ENCODE assay signal across 17 cellular contexts in genomic region chr4:20127626-20128025, GRCh38.
DNase-seq lines count a peak whose midpoint lies in the region; TF ChIP-seq lines count a peak whose summit lies in the region.
"Had no signal": no experiment of that assay in that cellular context is flagged by ENCODE, and none has a peak within 500 bp of the region (broad histone marks: within the 10 kb centered on the region; RNA-seq: fewer than 3 reads in every experiment).

No MANE protein-coding gene starts in this region.

- H3K9me3 ChIP-seq in adipocyte (ENCODE audit: control insufficient read depth, low read length) (no peaks in the 10 kb centered on the region), right atrium auricular region (no peaks in the 10 kb centered on the region)
- H3K9me3 ChIP-seq: MG63 had no signal

- H3K27ac ChIP-seq in right atrium auricular region = no peak overlapping the region

- H3K9ac ChIP-seq in adipocyte (ENCODE audit: low read length) = no peak overlapping the region

- no peak overlapping the region for H3K4me3 ChIP-seq in adipocyte (ENCODE audit: low read length)
- no peak overlapping the region for H3K4me3 ChIP-seq in fibroblast of pulmonary artery (replicated peaks; ENCODE audit: low read depth, low read length)
- no peak overlapping the region for H3K4me3 ChIP-seq in right atrium auricular region
- H3K4me3 ChIP-seq: GM23338, MG63 had no signal

- H3K36me3 ChIP-seq in adipocyte (ENCODE audit: control insufficient read depth, insufficient read depth, low read length, severe bottlenecking) (no peaks in the 10 kb centered on the region), right atrium auricular region (no peaks in the 10 kb centered on the region)
- H3K36me3 ChIP-seq: MG63 had no signal

- no peak for TF ChIP-seq CTCF in fibroblast of pulmonary artery (IDR thresholded peaks at IDR 0.05; ENCODE audit: low read length, missing control alignments)
- TF ChIP-seq CTCF in right atrium auricular region (IDR thresholded peaks at IDR 0.05) = no peak

- H3K4me1 ChIP-seq in adipocyte (ENCODE audit: control insufficient read depth, insufficient read depth, low read length) (peaks cover 4% of the 10 kb centered on the region), right atrium auricular region (peaks cover 0 to 8% of the 10 kb centered on the region in 2 donors)

- H3K27me3 ChIP-seq in adipocyte (replicated peaks; ENCODE audit: control insufficient read depth, insufficient read depth, low read length) (no peaks in the 10 kb centered on the region), right atrium auricular region (no peaks in the 10 kb centered on the region)
- H3K27me3 ChIP-seq: MG63 had no signal

- DNase-seq in GM03348 (ENCODE audit: low spot score) (peak; percentile 21), adipocyte (ENCODE audit: low read depth) (peak; percentile 43), fibroblast of pulmonary artery (ENCODE audit: low read depth) (peak; percentile 8), DMS53 (lab: John Stamatoyannopoulos, UW) (no peak), NCI-H2196 (lab: John Stamatoyannopoulos, UW; ENCODE audit: unreplicated experiment) (no peak), right atrium auricular region (ENCODE audit: low spot score) (no peak)
- no peak for DNase-seq in stimulated activated CD4-positive, alpha-beta T cell treated with anti-CD3 and anti-CD28 coated beads, Interleukin-2, amount 100 ng/mL, for 24 hours
- DNase-seq: C1 segment of cervical spinal cord, COR-L47, GDM1, MG63, NCI-H1105, NCI-H187, NCI-H2171, NCI-H510A, SIG-M5 had no signal

Comparison
In these comparisons a context has a peak if more than half of its experiments do, and no peak if none do; other contexts are left out.
1. DNase-seq: peak in GM03348 (single experiment), adipocyte (single experiment) and fibroblast of pulmonary artery (single experiment); none in DMS53 (single experiment), NCI-H2196 (single experiment), right atrium auricular region (single experiment) and stimulated activated CD4-positive, alpha-beta T cell treated with anti-CD3 and anti-CD28 coated beads, Interleukin-2, amount 100 ng/mL, for 24 hours (0 of 2).